ENCODE assay signal across 17 cellular contexts in genomic region chr1:2288816-2289536, GRCh38.
DNase-seq lines count a peak whose midpoint lies in the region; ATAC-seq and TF ChIP-seq lines count a peak whose summit lies in the region.
"Had no signal": no experiment of that assay in that cellular context is flagged by ENCODE, and none has a peak within 500 bp of the region (broad histone marks: within the 10 kb centered on the region; RNA-seq: fewer than 3 reads in every experiment).

No MANE protein-coding gene starts in this region.

- DNase-seq in CD4-positive, CD25-positive, alpha-beta regulatory T cell = no peak
- peak; percentile 16 for DNase-seq in DMS79 treated with DMSO at 0.1 percent for 48 hours (lab: John Stamatoyannopoulos, UW)
- DNase-seq in activated T-helper 2 cell treated with anti-CD3 and anti-CD28 coated beads, Interferon-gamma antibody, Interleukin-2, Interleukin-4, amounts not matched to agents 10 μg/mL and 5 μg/mL and 100 μg/mL, durations not matched to agents 14 hours and 24 hours and 36 hours (ENCODE audit: low spot score) = no peak
- DNase-seq in uterus = no peak
- no peak for DNase-seq in iPS-NIHi11 (ENCODE audit: low spot score)
- no peak for DNase-seq in stimulated activated CD8-positive, alpha-beta memory T cell treated with anti-CD3 and anti-CD28 coated beads, Interleukin-4, amount 100 ng/mL, for 48 hours
- DNase-seq: activated gamma-delta T cell; effector CD8-positive, alpha-beta T cell; H7; MV-4-11; nucleus accumbens; right lobe of liver; SHP77 treated with DMSO at 0.1 percent for 48 hours; stimulated activated CD4-positive, alpha-beta T cell treated with anti-CD3 and anti-CD28 coated beads, Interleukin-2, amount 100 ng/mL, for 48 hours had no signal

- H3K36me3 ChIP-seq in CD4-positive, CD25-positive, alpha-beta regulatory T cell (ENCODE audit: control insufficient read depth, insufficient read depth, low read length) = no peaks in the 10 kb centered on the region
- no peaks in the 10 kb centered on the region for H3K36me3 ChIP-seq in muscle layer of colon (ENCODE audit: insufficient read depth, low read length)
- H3K36me3 ChIP-seq in uterus = no peaks in the 10 kb centered on the region
- H3K36me3 ChIP-seq: breast epithelium, right lobe of liver had no signal

- no peaks in the 10 kb centered on the region for H3K27me3 ChIP-seq in CD4-positive, CD25-positive, alpha-beta regulatory T cell (ENCODE audit: control insufficient read depth, insufficient read depth, low read length)
- H3K27me3 ChIP-seq in muscle layer of colon (ENCODE audit: control insufficient read depth in 1 of 2, insufficient read depth in 2 of 2, low read length in 2 of 2) = no peaks in the 10 kb centered on the region
- H3K27me3 ChIP-seq in uterus = no peaks in the 10 kb centered on the region
- H3K27me3 ChIP-seq: breast epithelium, right lobe of liver had no signal

- peaks cover 75% of the 10 kb centered on the region for H3K4me1 ChIP-seq in CD4-positive, CD25-positive, alpha-beta regulatory T cell (ENCODE audit: control insufficient read depth, insufficient read depth, low read length, poor library complexity, severe bottlenecking)
- H3K4me1 ChIP-seq in muscle layer of colon (ENCODE audit: insufficient read depth, low read length) = peaks cover 50% of the 10 kb centered on the region
- peaks cover 3 to 59% of the 10 kb centered on the region in 2 donors for H3K4me1 ChIP-seq in uterus

- H3K9me3 Mint-ChIP-seq in CD4-positive, CD25-positive, alpha-beta regulatory T cell = peaks cover 0 to 2% (median 0%) of the 10 kb centered on the region in 7 donors
- H3K9me3 Mint-ChIP-seq in activated T-helper 2 cell treated with anti-CD3 and anti-CD28 coated beads, Interferon-gamma antibody, Interleukin-2, Interleukin-4, amounts not matched to agents 10 μg/mL and 5 μg/mL and 100 μg/mL, durations not matched to agents 14 hours and 24 hours and 36 hours = no peaks in the 10 kb centered on the region

- TF ChIP-seq CTCF in uterus (IDR thresholded peaks at IDR 0.05) = no peak

- TF ChIP-seq POLR2A in uterus (IDR thresholded peaks at IDR 0.05) = no peak

- peak overlapping the region; percentile 54 to 89 (median 62) for H3K4me3 Mint-ChIP-seq in CD4-positive, CD25-positive, alpha-beta regulatory T cell
- H3K4me3 Mint-ChIP-seq in activated T-helper 2 cell treated with anti-CD3 and anti-CD28 coated beads, Interferon-gamma antibody, Interleukin-2, Interleukin-4, amounts not matched to agents 10 μg/mL and 5 μg/mL and 100 μg/mL, durations not matched to agents 14 hours and 24 hours and 36 hours (ENCODE audit: low read depth) = no peak overlapping the region

- no peak overlapping the region for H3K27ac ChIP-seq in CD4-positive, CD25-positive, alpha-beta regulatory T cell (ENCODE audit: insufficient read depth, low read length, poor library complexity, severe bottlenecking)
- H3K27ac ChIP-seq in muscle layer of colon (ENCODE audit: low read depth, low read length) (peak overlapping the region; percentile 12), uterus (peak overlapping the region in 1 of 2 donors; percentile 76)
- H3K27ac ChIP-seq: C4-2B had no signal

- intact Hi-C loops in activated T-helper 2 cell treated with anti-CD3 and anti-CD28 coated beads, Interferon-gamma antibody, Interleukin-2, Interleukin-4, amounts not matched to agents 10 μg/mL and 5 μg/mL and 100 μg/mL, durations not matched to agents 14 hours and 24 hours and 36 hours (cut with micrococcal nuclease) = no loop called here
- intact Hi-C loops in uterus (cut with DNase I; ENCODE audit: low total_unique reads) = no loop called here

- no peaks in the 10 kb centered on the region for H3K36me3 Mint-ChIP-seq in CD4-positive, CD25-positive, alpha-beta regulatory T cell
- H3K36me3 Mint-ChIP-seq in activated T-helper 2 cell treated with anti-CD3 and anti-CD28 coated beads, Interferon-gamma antibody, Interleukin-2, Interleukin-4, amounts not matched to agents 10 μg/mL and 5 μg/mL and 100 μg/mL, durations not matched to agents 14 hours and 24 hours and 36 hours (ENCODE audit: low read depth) = peaks cover 8% of the 10 kb centered on the region

- ATAC-seq in CD4-positive, CD25-positive, alpha-beta regulatory T cell (ENCODE audit: low read depth in 2 of 2) = no peak

- no peaks in the 10 kb centered on the region for H3K9me3 ChIP-seq in CD4-positive, CD25-positive, alpha-beta regulatory T cell (ENCODE audit: control insufficient read depth in 2 of 2, low read length in 2 of 2)
- no peaks in the 10 kb centered on the region for H3K9me3 ChIP-seq in muscle layer of colon (ENCODE audit: low read length)
- H3K9me3 ChIP-seq in uterus = no peaks in the 10 kb centered on the region
- H3K9me3 ChIP-seq: breast epithelium, right lobe of liver had no signal

- H3K27ac Mint-ChIP-seq in CD4-positive, CD25-positive, alpha-beta regulatory T cell = peak overlapping the region in 2 of 3 donors; percentile 76 to 88
- H3K27ac Mint-ChIP-seq in activated T-helper 2 cell treated with anti-CD3 and anti-CD28 coated beads, Interferon-gamma antibody, Interleukin-2, Interleukin-4, amounts not matched to agents 10 μg/mL and 5 μg/mL and 100 μg/mL, durations not matched to agents 14 hours and 24 hours and 36 hours = peak overlapping the region; percentile 25

- peaks cover 6 to 82% (median 45%) of the 10 kb centered on the region in 4 donors for H3K4me1 Mint-ChIP-seq in CD4-positive, CD25-positive, alpha-beta regulatory T cell
- peaks cover 57% of the 10 kb centered on the region for H3K4me1 Mint-ChIP-seq in activated T-helper 2 cell treated with anti-CD3 and anti-CD28 coated beads, Interferon-gamma antibody, Interleukin-2, Interleukin-4, amounts not matched to agents 10 μg/mL and 5 μg/mL and 100 μg/mL, durations not matched to agents 14 hours and 24 hours and 36 hours (ENCODE audit: low read depth)

- no peaks in the 10 kb centered on the region for H3K27me3 Mint-ChIP-seq in CD4-positive, CD25-positive, alpha-beta regulatory T cell
- H3K27me3 Mint-ChIP-seq in activated T-helper 2 cell treated with anti-CD3 and anti-CD28 coated beads, Interferon-gamma antibody, Interleukin-2, Interleukin-4, amounts not matched to agents 10 μg/mL and 5 μg/mL and 100 μg/mL, durations not matched to agents 14 hours and 24 hours and 36 hours (ENCODE audit: low read depth) = no peaks in the 10 kb centered on the region

- H3K4me3 ChIP-seq in CD4-positive, CD25-positive, alpha-beta regulatory T cell (ENCODE audit: low read depth, low read length) = no peak overlapping the region
- H3K4me3 ChIP-seq in muscle layer of colon (ENCODE audit: low read depth in 1 of 2, low read length in 2 of 2) (no peak overlapping the region), uterus (no peak overlapping the region)
- H3K4me3 ChIP-seq: breast epithelium, right lobe of liver had no signal

- H3K9ac ChIP-seq in muscle layer of colon (ENCODE audit: low read length) = no peak overlapping the region
